In the genomic region with DNA sequence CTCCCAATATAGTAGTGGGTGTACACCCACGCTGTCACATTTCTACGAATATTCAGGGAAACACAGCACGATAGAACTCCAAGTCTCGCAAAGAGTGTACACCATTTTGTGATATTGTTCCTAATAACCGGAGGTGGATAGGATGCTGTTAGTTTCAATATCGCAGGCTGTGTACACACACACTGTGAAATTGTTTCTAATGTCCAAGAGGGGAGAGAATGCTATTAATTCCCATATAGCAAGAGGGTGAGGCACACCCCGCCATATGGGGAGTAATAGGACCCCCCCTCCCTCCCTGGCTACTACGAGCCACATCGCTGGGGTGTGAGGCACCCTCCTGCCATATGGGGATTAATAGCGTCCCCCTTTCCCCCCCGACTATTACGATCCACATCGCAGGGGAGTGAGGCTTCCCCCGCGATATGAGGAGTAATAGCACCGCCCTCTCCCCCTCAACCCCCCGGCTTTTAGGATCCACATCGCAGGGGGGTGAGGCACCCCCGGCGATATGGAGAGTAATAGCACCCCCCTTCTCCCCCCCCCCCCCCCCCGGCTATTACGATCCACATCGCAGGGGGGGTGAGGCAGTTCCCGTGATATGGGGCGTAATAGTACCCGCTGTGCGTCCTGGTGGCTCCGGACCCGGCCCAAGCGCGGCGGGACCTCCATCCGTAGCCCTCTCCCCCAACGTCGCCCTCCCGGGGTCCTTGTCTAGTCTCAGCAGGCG, we compare ENCODE assay signal across 11 cellular contexts. TPM values are rescaled to one million over a fixed set of nuclear protein-coding genes. Genes with fewer than 3 reads are reported as not detected.
A peak's percentile ranks its signal among the peaks of the same experiment; 100 is the strongest.
DNase-seq lines count a peak whose midpoint lies in the region; ATAC-seq and TF ChIP-seq lines count a peak whose summit lies in the region.
"Had no signal": no experiment of that assay in that cellular context is flagged by ENCODE, and none has a peak within 500 bp of the region (broad histone marks: within the 10 kb centered on the region; RNA-seq: fewer than 3 reads in every experiment).

No MANE protein-coding gene starts in this region.

- H3K27ac ChIP-seq in lower lobe of right lung = peak overlapping the region; percentile 58
- peak overlapping the region; percentile 84 to 87 for H3K27ac ChIP-seq in thoracic aorta
- H3K27ac ChIP-seq: 22Rv1 had no signal

- H3K4me3 Mint-ChIP-seq in chondrocyte (ENCODE audit: unreplicated experiment) = peak overlapping the region; percentile 71
- H3K4me3 Mint-ChIP-seq: activated B cell treated with CpG ODN at 0.5 μM for 24 hours had no signal

- H3K36me3 ChIP-seq in lower lobe of right lung = no peaks in the 10 kb centered on the region
- no peaks in the 10 kb centered on the region for H3K36me3 ChIP-seq in thoracic aorta

- ATAC-seq in lower lobe of right lung (peak; percentile 63 to 66), thoracic aorta (ENCODE audit: insufficient number of reproducible peaks, low FRiP score, low read depth) (no peak), GM18861 (IDR thresholded peaks at IDR 0.05; ENCODE audit: unreplicated experiment) (no peak)

- DNase-seq in DMS 273 (lab: John Stamatoyannopoulos, UW; ENCODE audit: unreplicated experiment) (peak; percentile 49), DMS 273 treated with DMSO at 0.1 percent for 48 hours (lab: John Stamatoyannopoulos, UW) (no peak), chondrocyte (ENCODE audit: low spot score) (no peak), lower lobe of right lung (no peak), thoracic aorta (ENCODE audit: low spot score) (no peak), NCI-H1694 treated with DMSO at 0.1 percent for 48 hours (lab: John Stamatoyannopoulos, UW) (no peak), NCI-H1694 (lab: John Stamatoyannopoulos, UW) (no peak)
- DNase-seq: activated B cell treated with CpG ODN at 0.5 μM for 24 hours; stimulated activated CD8-positive, alpha-beta memory T cell treated with anti-CD3 and anti-CD28 coated beads, Interleukin-4, amount 100 ng/mL, for 48 hours had no signal

- intact Hi-C loops in lower lobe of right lung (cut with DNase I) = no loop called here

- H3K9me3 Mint-ChIP-seq in chondrocyte (ENCODE audit: low read depth) = no peaks in the 10 kb centered on the region
- H3K9me3 Mint-ChIP-seq: activated B cell treated with CpG ODN at 0.5 μM for 24 hours had no signal

- H3K4me1 ChIP-seq in lower lobe of right lung (peaks cover 18% of the 10 kb centered on the region), thoracic aorta (ENCODE audit: control insufficient read depth in 1 of 2, low read depth in 2 of 2) (peaks cover 2 to 12% of the 10 kb centered on the region in 2 donors)

- H3K27me3 ChIP-seq in lower lobe of right lung (ENCODE audit: low read depth) = peaks cover 22% of the 10 kb centered on the region
- no peaks in the 10 kb centered on the region for H3K27me3 ChIP-seq in thoracic aorta (replicated peaks; ENCODE audit: insufficient read depth)

- H3K4me3 ChIP-seq in lower lobe of right lung = peak overlapping the region; percentile 66
- H3K4me3 ChIP-seq in thoracic aorta = peak overlapping the region; percentile 67

- no peaks in the 10 kb centered on the region for H3K36me3 Mint-ChIP-seq in chondrocyte (ENCODE audit: low read depth)

- TF ChIP-seq CTCF in chondrocyte (IDR thresholded peaks at IDR 0.05) (no peak), lower lobe of right lung (IDR thresholded peaks at IDR 0.05) (no peak), thoracic aorta (IDR thresholded peaks at IDR 0.05) (no peak)

- no peak overlapping the region for H3K27ac Mint-ChIP-seq in chondrocyte (ENCODE audit: unreplicated experiment)
- H3K27ac Mint-ChIP-seq: activated B cell treated with CpG ODN at 0.5 μM for 24 hours had no signal

- H3K4me1 Mint-ChIP-seq in chondrocyte (ENCODE audit: low read depth) = peaks cover 7% of the 10 kb centered on the region
- H3K4me1 Mint-ChIP-seq: activated B cell treated with CpG ODN at 0.5 μM for 24 hours had no signal

- no peaks in the 10 kb centered on the region for H3K9me3 ChIP-seq in lower lobe of right lung
- H3K9me3 ChIP-seq in thoracic aorta = no peaks in the 10 kb centered on the region

- peaks cover 46% of the 10 kb centered on the region for H3K27me3 Mint-ChIP-seq in chondrocyte (ENCODE audit: low read depth)

RNA-seq across cellular contexts. Expression of a gene that starts 0.6 kb away (rescaled TPM):
- 0.12 to 0.31 TPM in 2 of 3 replicates, not detected in the other for total RNA-seq in chondrocyte
- total RNA-seq in lower lobe of right lung = 2.9 TPM
- 1 to 10 TPM; 8.0 to 9.5 TPM for total RNA-seq in thoracic aorta
- total RNA-seq: activated B cell treated with CpG ODN at 0.5 μM for 24 hours had no signal

Comparison
In these comparisons a context has a peak if more than half of its experiments do, and no peak if none do; other contexts are left out.
1. ATAC-seq: peak in lower lobe of right lung (2 of 2); none in thoracic aorta (single experiment) and GM18861 (single experiment).